In genomic region chr7:23072043-23072442, GRCh38 we compare ENCODE assay signal across 13 cellular contexts. TPM values are rescaled to one million over a fixed set of nuclear protein-coding genes. Genes with fewer than 3 reads are reported as not detected.
A peak's percentile ranks its signal among the peaks of the same experiment; 100 is the strongest.
DNase-seq lines count a peak whose midpoint lies in the region; ATAC-seq and TF ChIP-seq lines count a peak whose summit lies in the region.
"Had no signal": no experiment of that assay in that cellular context is flagged by ENCODE, and none has a peak within 500 bp of the region (broad histone marks: within the 10 kb centered on the region; RNA-seq: fewer than 3 reads in every experiment).

No MANE protein-coding gene starts in this region.

- H3K27ac ChIP-seq in DND-41 (ENCODE audit: low read length) = no peak overlapping the region
- peak overlapping the region in 1 of 10 donors; percentile 43 for H3K27ac ChIP-seq in heart right ventricle
- H3K27ac ChIP-seq: body of pancreas had no signal

- ATAC-seq in DND-41 (ENCODE audit: insufficient read depth, low read depth) (no peak), heart right ventricle (no peak)
- ATAC-seq: body of pancreas had no signal

- H4K20me1 ChIP-seq in DND-41 (ENCODE audit: insufficient read depth, low read length) = no peaks in the 10 kb centered on the region

- H3K9me3 ChIP-seq in DND-41 (ENCODE audit: insufficient read depth, low read length, severe bottlenecking) (no peaks in the 10 kb centered on the region), heart right ventricle (no peaks in the 10 kb centered on the region)
- H3K9me3 ChIP-seq: body of pancreas had no signal

- H3K4me1 Mint-ChIP-seq in chondrocyte (ENCODE audit: low read depth) (peaks cover 28% of the 10 kb centered on the region), CD14-positive monocyte (peaks cover 4% of the 10 kb centered on the region)

- H3K9ac ChIP-seq in DND-41 (ENCODE audit: low read depth, low read length) = no peak overlapping the region

- H3K9me3 Mint-ChIP-seq in chondrocyte (ENCODE audit: low read depth) = no peaks in the 10 kb centered on the region
- no peaks in the 10 kb centered on the region for H3K9me3 Mint-ChIP-seq in CD14-positive monocyte

- H3K36me3 ChIP-seq in DND-41 (ENCODE audit: insufficient read depth, low read length) (no peaks in the 10 kb centered on the region), heart right ventricle (no peaks in the 10 kb centered on the region)

- no peak overlapping the region for H3K27ac Mint-ChIP-seq in chondrocyte (ENCODE audit: unreplicated experiment)
- H3K27ac Mint-ChIP-seq in CD14-positive monocyte = no peak overlapping the region

- TF ChIP-seq CTCF in DND-41 (IDR thresholded peaks at IDR 0.05; ENCODE audit: borderline replicate concordance, extremely low read depth, low read length, poor library complexity, severe bottlenecking) (peak; percentile 25), chondrocyte (IDR thresholded peaks at IDR 0.05) (peak; percentile 68), heart right ventricle (IDR thresholded peaks at IDR 0.05) (peak in 3 of 9 donors; percentile 14 to 18 (median 18)), CD14-positive monocyte (IDR thresholded peaks at IDR 0.05) (no peak)

- peaks cover 30% of the 10 kb centered on the region for H3K27me3 ChIP-seq in DND-41 (ENCODE audit: insufficient read depth, low read length, poor library complexity)
- no peaks in the 10 kb centered on the region for H3K27me3 ChIP-seq in heart right ventricle
- H3K27me3 ChIP-seq: body of pancreas had no signal

- no peak overlapping the region for H2AFZ ChIP-seq in DND-41 (ENCODE audit: low read depth, low read length)

- H3K27me3 Mint-ChIP-seq in chondrocyte (ENCODE audit: low read depth) (peaks cover 5% of the 10 kb centered on the region), CD14-positive monocyte (ENCODE audit: low read depth in 3 of 3) (peaks cover 0 to 7% (median 2%) of the 10 kb centered on the region in 3 donors)

- no peaks in the 10 kb centered on the region for H3K79me2 ChIP-seq in DND-41 (ENCODE audit: insufficient read depth, low read length)

- H3K4me3 ChIP-seq in DND-41 (ENCODE audit: low read depth in 1 of 2, low read length in 2 of 2) (no peak overlapping the region), heart right ventricle (no peak overlapping the region)
- H3K4me3 ChIP-seq: body of pancreas had no signal

- DNase-seq in DND-41 (no peak), NAMALWA (ENCODE audit: low spot score) (peak; percentile 21), chondrocyte (ENCODE audit: low spot score) (no peak), myocyte (ENCODE audit: low read depth) (peak; percentile 72), C1 segment of cervical spinal cord (lab: John Stamatoyannopoulos, UW) (no peak), NCI-H524 treated with DMSO at 0.1 percent for 48 hours (lab: John Stamatoyannopoulos, UW) (no peak), heart right ventricle (no peak), CD14-positive monocyte (ENCODE audit: low spot score) (no peak)
- DNase-seq: body of pancreas; DMS79; H7; MV-4-11; stimulated activated CD4-positive, alpha-beta T cell treated with anti-CD3 and anti-CD28 coated beads, Interleukin-12 subunit alpha, Interleukin-12 subunit beta, amount 100 ng/mL, for 4 hours had no signal

- no peak overlapping the region for H3K4me2 ChIP-seq in DND-41 (ENCODE audit: insufficient read depth, low read length)

- H3K4me1 ChIP-seq in DND-41 (ENCODE audit: insufficient read depth, low read length) (no peaks in the 10 kb centered on the region), heart right ventricle (peaks cover 0 to 26% (median 17%) of the 10 kb centered on the region in 9 donors)

- intact Hi-C loops in heart right ventricle (cut with DNase I) (no loop called here), CD14-positive monocyte (cut with micrococcal nuclease) (no loop called here)

- no peaks in the 10 kb centered on the region for H3K36me3 Mint-ChIP-seq in chondrocyte (ENCODE audit: low read depth)
- H3K36me3 Mint-ChIP-seq in CD14-positive monocyte = no peaks in the 10 kb centered on the region

- H3K4me3 Mint-ChIP-seq in chondrocyte (ENCODE audit: unreplicated experiment) (no peak overlapping the region), CD14-positive monocyte (no peak overlapping the region)

- WGBS in heart right ventricle, 2 donors = 85 to 93% methylated on average over 1 of the region's 1 CpG

RNA-seq across cellular contexts. Expression of gene KLHL7, which starts 33.5 kb away (rescaled TPM):
- total RNA-seq in chondrocyte (38.1 to 45.5 TPM (median 38.9 TPM) in 3 replicates), myocyte (50.0 and 53.2 TPM in 2 replicates), heart right ventricle (100 to 1,000 TPM in 9 of 10 donors, 10 to 100 TPM in 1; 86.3 to 159 (median 146) TPM)
- 41.7 TPM for polyA plus RNA-seq in myocyte (2012)
- polyA plus RNA-seq in heart right ventricle (10 to 100 TPM; 27.1 to 55.2 TPM), CD14-positive monocyte (10 to 100 TPM; 17.4 to 21.0 TPM)

RNA-seq across cellular contexts. Expression of gene HYCC1, which starts 58.1 kb away (rescaled TPM):
- total RNA-seq in chondrocyte (51.5 to 54.9 TPM (median 54.9 TPM) in 3 replicates), myocyte (126 and 154 TPM in 2 replicates), heart right ventricle (10 to 100 TPM; 26.2 to 39.6 (median 34.5) TPM)
- 35.7 TPM for polyA plus RNA-seq in myocyte (2012)
- polyA plus RNA-seq in heart right ventricle (1 to 10 TPM; 5.9 to 7.8 TPM), CD14-positive monocyte (10 to 100 TPM; 12.1 to 12.7 TPM)

Comparison
In these comparisons a context has a peak if more than half of its experiments do, and no peak if none do; other contexts are left out.
1. DNase-seq: peak in NAMALWA (single experiment) and myocyte (single experiment); none in DND-41 (single experiment), chondrocyte (single experiment), C1 segment of cervical spinal cord (0 of 14), NCI-H524 treated with DMSO at 0.1 percent for 48 hours (single experiment), heart right ventricle (0 of 2) and CD14-positive monocyte (single experiment).